Comparison of ENCODE assay signal across 8 cellular contexts in the genomic region with DNA sequence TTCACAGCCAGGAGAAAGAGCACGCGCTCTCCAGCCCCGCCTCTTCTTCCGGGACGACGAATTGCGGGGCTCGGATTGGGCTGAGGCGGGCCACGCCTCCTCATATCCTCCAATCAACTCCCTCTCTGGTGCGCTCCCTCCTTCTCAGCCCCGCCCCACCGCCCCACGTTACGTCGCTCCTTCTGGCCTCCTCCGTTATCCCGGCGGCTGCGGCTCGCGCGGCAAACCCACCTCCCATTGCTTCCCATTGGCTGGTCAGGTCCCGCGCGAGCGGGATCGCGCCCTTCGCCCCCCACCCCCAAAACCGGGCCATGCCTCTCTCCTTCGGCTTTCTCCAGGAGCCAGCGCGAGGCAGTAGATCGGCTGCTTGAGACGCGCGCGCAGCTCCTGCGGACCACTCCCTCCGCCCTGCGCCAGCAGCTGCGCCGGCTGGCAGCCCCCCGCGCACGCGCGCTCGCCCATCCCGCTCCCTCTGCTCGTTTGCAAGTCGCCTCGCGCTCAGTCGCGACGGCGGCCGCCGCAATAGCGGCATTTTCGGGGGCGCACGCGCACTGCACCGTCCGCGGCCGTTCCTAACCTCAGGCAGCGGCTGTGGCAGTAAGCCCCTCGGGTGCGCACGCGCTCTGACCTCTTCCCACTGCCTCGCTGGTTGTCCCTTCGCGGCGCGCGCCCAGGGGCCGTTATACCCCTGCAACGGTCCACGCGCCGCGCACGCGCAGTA. TPM values are rescaled to one million over a fixed set of nuclear protein-coding genes. Genes with fewer than 3 reads are reported as not detected.
A peak's percentile ranks its signal among the peaks of the same experiment; 100 is the strongest.
DNase-seq lines count a peak whose midpoint lies in the region; ATAC-seq, FAIRE-seq and TF ChIP-seq lines count a peak whose summit lies in the region.

No MANE protein-coding gene starts in this region.

- peaks cover 25% of the 10 kb centered on the region for H3K4me1 Mint-ChIP-seq in activated CD4-positive, alpha-beta T cell treated with anti-CD3 and anti-CD28 coated beads for 36 hours

- H3K27me3 Mint-ChIP-seq in activated CD4-positive, alpha-beta T cell treated with anti-CD3 and anti-CD28 coated beads for 36 hours = no peaks in the 10 kb centered on the region

- POLR2A ChIA-PET in activated CD4-positive, alpha-beta T cell treated with anti-CD3 and anti-CD28 coated beads for 36 hours (lab: Charles Lee) = interaction anchor here (1.1 kb wide), 1 partner anchor 188 kb away, joined by 3 read pairs; no protein-coding TSS in a partner anchor

- TF ChIP-seq CTCF in choroid plexus epithelial cell (conservative IDR thresholded peaks at IDR 0.05; ENCODE audit: low read depth, low read length) = no peak

- FAIRE-seq in GM19239 (lab: Jason Lieb, UNC) = peak; percentile 91

- H3K4me3 ChIP-seq in choroid plexus epithelial cell (ENCODE audit: low read depth, low read length) = peak overlapping the region; percentile 88

- no peaks in the 10 kb centered on the region for H3K27me3 ChIP-seq in layer of hippocampus (ENCODE audit: control insufficient read depth, insufficient read depth, low read length)

- peak overlapping the region; percentile 78 for H3K27ac Mint-ChIP-seq in activated CD4-positive, alpha-beta T cell treated with anti-CD3 and anti-CD28 coated beads for 36 hours

- no peak overlapping the region for H3K4me3 Mint-ChIP-seq in activated CD4-positive, alpha-beta T cell treated with anti-CD3 and anti-CD28 coated beads for 36 hours

- H3K27ac ChIP-seq in layer of hippocampus (ENCODE audit: low read depth, low read length) = peak overlapping the region; percentile 97

- no peaks in the 10 kb centered on the region for H3K9me3 Mint-ChIP-seq in activated CD4-positive, alpha-beta T cell treated with anti-CD3 and anti-CD28 coated beads for 36 hours (ENCODE audit: low read depth)

- peaks cover 7% of the 10 kb centered on the region for H3K36me3 Mint-ChIP-seq in activated CD4-positive, alpha-beta T cell treated with anti-CD3 and anti-CD28 coated beads for 36 hours (ENCODE audit: low read depth)

- intact Hi-C loops in activated CD4-positive, alpha-beta T cell treated with anti-CD3 and anti-CD28 coated beads for 36 hours (cut with DNase I, micrococcal nuclease) = loop anchor here (1.0 to 5.0 kb wide), 14 partner anchors 10 to 622 kb away; a partner anchor contains a TSS

- ATAC-seq in HG03442 (IDR thresholded peaks at IDR 0.05; ENCODE audit: unreplicated experiment) = peak; percentile 62
- ATAC-seq in activated CD4-positive, alpha-beta T cell treated with anti-CD3 and anti-CD28 coated beads for 36 hours = peak; percentile 82

- peak; percentile 94 to 96 for DNase-seq in AML-193 (lab: John Stamatoyannopoulos, UW)
- peak; percentile 78 for DNase-seq in GM19239 (ENCODE audit: insufficient read length, low spot score)
- peak; percentile 97 for DNase-seq in NCI-H510A treated with DMSO at 0.1 percent for 48 hours (lab: John Stamatoyannopoulos, UW)
- peak; percentile 99 for DNase-seq in activated CD4-positive, alpha-beta T cell treated with anti-CD3 and anti-CD28 coated beads for 36 hours
- DNase-seq in choroid plexus epithelial cell (ENCODE audit: low read depth) = peak; percentile 99
- peak; percentile 87 to 92 for DNase-seq in stimulated activated CD4-positive, alpha-beta T cell treated with anti-CD3 and anti-CD28 coated beads, Interleukin-1b, Interleukin-23, amount 100 ng/mL, for 4 hours (ENCODE audit: low read depth in 2 of 2)

- CTCF ChIA-PET in activated CD4-positive, alpha-beta T cell treated with anti-CD3 and anti-CD28 coated beads for 36 hours (lab: Charles Lee) = interaction anchor here (0.6 to 1.6 kb wide), 4 partner anchors 153 to 370 kb away, joined by 3 to 7 read pairs (median 4); no protein-coding TSS in a partner anchor

RNA-seq across cellular contexts. Expression of a gene that starts 0.5 kb away (rescaled TPM):
- 10 to 100 TPM; 16.5 to 17.2 TPM for total RNA-seq in activated CD4-positive, alpha-beta T cell treated with anti-CD3 and anti-CD28 coated beads for 36 hours

RNA-seq across cellular contexts. Expression of a gene that starts 9.6 kb away (rescaled TPM):
- 100 to 1,000 TPM; 102 to 104 TPM for total RNA-seq in activated CD4-positive, alpha-beta T cell treated with anti-CD3 and anti-CD28 coated beads for 36 hours

Comparison
In these comparisons a context has a peak if more than half of its experiments do, and no peak if none do; other contexts are left out.
1. Peak in every context shown above with its lines: DNase-seq, ATAC-seq, H3K4me3 ChIP-seq and H3K27ac ChIP-seq.